In genomic region chr19:19517235-19517619, GRCh38 we compare ENCODE assay signal across 10 cellular contexts. TPM values are rescaled to one million over a fixed set of nuclear protein-coding genes. Genes with fewer than 3 reads are reported as not detected.
DNase-seq lines count a peak whose midpoint lies in the region; ATAC-seq and TF ChIP-seq lines count a peak whose summit lies in the region.
"Had no signal": no experiment of that assay in that cellular context is flagged by ENCODE, and none has a peak within 500 bp of the region (broad histone marks: within the 10 kb centered on the region; RNA-seq: fewer than 3 reads in every experiment).

No MANE protein-coding gene starts in this region.

- H3K36me3 Mint-ChIP-seq in activated CD4-positive, alpha-beta T cell treated with anti-CD3 and anti-CD28 coated beads, Interleukin-2, amount 10 ng/mL, durations not matched to agents 24 days and 14 days (ENCODE audit: low read depth): peaks cover 32% of the 10 kb centered on the region
- peaks cover 15% of the 10 kb centered on the region for H3K36me3 Mint-ChIP-seq in T-cell

- H3K27ac Mint-ChIP-seq in activated CD4-positive, alpha-beta T cell treated with anti-CD3 and anti-CD28 coated beads, Interleukin-2, amount 10 ng/mL, durations not matched to agents 24 days and 14 days: peak overlapping the region; percentile 95
- peak overlapping the region in 1 of 2 donors; percentile 52 for H3K27ac Mint-ChIP-seq in T-cell

- TF ChIP-seq POLR2A in testis (IDR thresholded peaks at IDR 0.05): no peak

- no peak for DNase-seq in activated CD4-positive, alpha-beta T cell treated with anti-CD3 and anti-CD28 coated beads, Interleukin-2, amount 10 ng/mL, durations not matched to agents 24 days and 14 days
- no peak for DNase-seq in activated CD4-positive, alpha-beta T cell treated with anti-CD3 and anti-CD28 coated beads for 4 hours
- DNase-seq in T-cell: no peak
- no peak for DNase-seq in fibroblast of mammary gland (ENCODE audit: low read depth)
- DNase-seq in testis: no peak
- no peak for DNase-seq in GM20000 (ENCODE audit: low spot score)
- no peak for DNase-seq in NCI-H2196 treated with DMSO at 0.1 percent for 48 hours (lab: John Stamatoyannopoulos, UW; ENCODE audit: unreplicated experiment)
- DNase-seq: mesendoderm, NCI-H1436 treated with DMSO at 0.1 percent for 48 hours had no signal

- H3K27ac ChIP-seq in skeletal muscle tissue (ENCODE audit: low read depth, low read length): no peak overlapping the region
- no peak overlapping the region for H3K27ac ChIP-seq in testis

- peaks cover 4 to 11% (median 5%) of the 10 kb centered on the region in 3 donors for H3K36me3 ChIP-seq in skeletal muscle tissue (ENCODE audit: control insufficient read depth in 3 of 3, insufficient read depth in 3 of 3, low read length in 3 of 3)
- H3K36me3 ChIP-seq in testis (ENCODE audit: low read depth, missing control alignments): no peaks in the 10 kb centered on the region

- peaks cover 19 to 29% (median 26%) of the 10 kb centered on the region in 3 donors for H3K4me1 ChIP-seq in skeletal muscle tissue (ENCODE audit: control insufficient read depth in 3 of 3, insufficient read depth in 3 of 3, low read length in 3 of 3)
- peaks cover 11% of the 10 kb centered on the region for H3K4me1 ChIP-seq in testis

- TF ChIP-seq CTCF in fibroblast of mammary gland (conservative IDR thresholded peaks at IDR 0.05; ENCODE audit: control insufficient read depth, insufficient read depth, low read depth, low read length) (no peak), testis (IDR thresholded peaks at IDR 0.05) (no peak), GM20000 (IDR thresholded peaks at IDR 0.05; ENCODE audit: extremely low read depth, missing control alignments) (no peak)

- intact Hi-C loops in activated CD4-positive, alpha-beta T cell treated with anti-CD3 and anti-CD28 coated beads, Interleukin-2, amount 10 ng/mL, durations not matched to agents 24 days and 14 days (cut with micrococcal nuclease): no loop called here
- intact Hi-C loops in testis (cut with DNase I; ENCODE audit: low total_unique reads): no loop called here

- POLR2A ChIA-PET in T-cell (lab: Charles Lee): interaction anchor here in 1 of 2 donors (0.6 kb wide), 1 partner anchor 349 kb away, joined by 3 read pairs; no protein-coding TSS in a partner anchor

- ATAC-seq in T-cell (replicated peaks in 1 of 4): no peak

- H3K9ac ChIP-seq in skeletal muscle tissue (ENCODE audit: low read depth in 1 of 3, low read length in 3 of 3): peak overlapping the region; percentile 76 to 89 (median 81)

- H3K4me3 ChIP-seq in fibroblast of mammary gland (ENCODE audit: control insufficient read depth, low read depth, low read length) (peak overlapping the region; percentile 94), skeletal muscle tissue (ENCODE audit: low read length in 3 of 3) (peak overlapping the region; percentile 17 to 96 (median 70)), testis (peak overlapping the region in 1 of 2 donors; percentile 87)

- 63 to 69% methylated on average over 10 of the region's 10 CpGs for WGBS in testis, 2 donors

- CTCF ChIA-PET in T-cell (lab: Charles Lee): interaction anchor here in 1 of 2 donors (1.5 kb wide), 1 partner anchor 15 kb away, joined by 6 read pairs; no protein-coding TSS in a partner anchor

- H3K9me3 Mint-ChIP-seq in activated CD4-positive, alpha-beta T cell treated with anti-CD3 and anti-CD28 coated beads, Interleukin-2, amount 10 ng/mL, durations not matched to agents 24 days and 14 days: no peaks in the 10 kb centered on the region
- no peaks in the 10 kb centered on the region for H3K9me3 Mint-ChIP-seq in T-cell

- H3K27me3 Mint-ChIP-seq in activated CD4-positive, alpha-beta T cell treated with anti-CD3 and anti-CD28 coated beads, Interleukin-2, amount 10 ng/mL, durations not matched to agents 24 days and 14 days: no peaks in the 10 kb centered on the region
- H3K27me3 Mint-ChIP-seq in T-cell: no peaks in the 10 kb centered on the region

- peaks cover 9% of the 10 kb centered on the region for H3K4me1 Mint-ChIP-seq in activated CD4-positive, alpha-beta T cell treated with anti-CD3 and anti-CD28 coated beads, Interleukin-2, amount 10 ng/mL, durations not matched to agents 24 days and 14 days
- peaks cover 29 to 50% (median 37%) of the 10 kb centered on the region in 3 donors for H3K4me1 Mint-ChIP-seq in T-cell

- peaks cover 0 to 13% (median 0%) of the 10 kb centered on the region in 3 donors for H3K27me3 ChIP-seq in skeletal muscle tissue (ENCODE audit: control insufficient read depth in 3 of 3, insufficient read depth in 3 of 3, low read length in 3 of 3)
- H3K27me3 ChIP-seq in testis: no peaks in the 10 kb centered on the region

- H3K4me3 Mint-ChIP-seq in activated CD4-positive, alpha-beta T cell treated with anti-CD3 and anti-CD28 coated beads, Interleukin-2, amount 10 ng/mL, durations not matched to agents 24 days and 14 days: peak overlapping the region; percentile 96
- H3K4me3 Mint-ChIP-seq in T-cell: peak overlapping the region; percentile 90 to 96 (median 94)

- H3K9me3 ChIP-seq in skeletal muscle tissue (ENCODE audit: control insufficient read depth in 3 of 3, low read length in 3 of 3) (no peaks in the 10 kb centered on the region), testis (no peaks in the 10 kb centered on the region)

RNA-seq across cellular contexts. Expression of gene NDUFA13, which starts 1.2 kb away (rescaled TPM):
- 370 and 391 TPM in 2 replicates for total RNA-seq in activated CD4-positive, alpha-beta T cell treated with anti-CD3 and anti-CD28 coated beads, Interleukin-2, amount 10 ng/mL, durations not matched to agents 24 days and 14 days
- total RNA-seq in T-cell: 100 to 1,000 TPM; 188 to 235 (median 233) TPM
- total RNA-seq in skeletal muscle tissue: 169 TPM
- 100 to 1,000 TPM; 210 to 283 TPM for total RNA-seq in testis
- polyA plus RNA-seq in testis (ENCODE audit: insufficient read depth, low read depth, low replicate concordance): 260 TPM

RNA-seq across cellular contexts. Expression of gene TSSK6, which starts 1.9 kb away (rescaled TPM):
- total RNA-seq in activated CD4-positive, alpha-beta T cell treated with anti-CD3 and anti-CD28 coated beads, Interleukin-2, amount 10 ng/mL, durations not matched to agents 24 days and 14 days: 3.3 and 4.4 TPM in 2 replicates
- 10 to 100 TPM in 3 of 5 donors, 1 to 10 TPM in 2; 3.9 to 13.0 (median 11.0) TPM for total RNA-seq in T-cell
- total RNA-seq in skeletal muscle tissue: not detected
- 100 to 1,000 TPM; 117 to 722 TPM for total RNA-seq in testis
- polyA plus RNA-seq in testis (ENCODE audit: insufficient read depth, low read depth, low replicate concordance): 125 TPM

RNA-seq across cellular contexts. Expression of gene YJEFN3, which starts 11.5 kb away (rescaled TPM):
- total RNA-seq in activated CD4-positive, alpha-beta T cell treated with anti-CD3 and anti-CD28 coated beads, Interleukin-2, amount 10 ng/mL, durations not matched to agents 24 days and 14 days: 11.4 and 14.6 TPM in 2 replicates
- total RNA-seq in T-cell: 10 to 100 TPM in 3 of 5 donors, 1 to 10 TPM in 2; 5.4 to 14.2 (median 12.5) TPM
- total RNA-seq in skeletal muscle tissue: 0.52 TPM
- total RNA-seq in testis: 10 to 100 TPM; 29.3 to 49.1 TPM
- polyA plus RNA-seq in testis (ENCODE audit: insufficient read depth, low read depth, low replicate concordance): 24.2 TPM

RNA-seq across cellular contexts. Expression of gene CILP2, which starts 20.8 kb away (rescaled TPM):
- total RNA-seq in activated CD4-positive, alpha-beta T cell treated with anti-CD3 and anti-CD28 coated beads, Interleukin-2, amount 10 ng/mL, durations not matched to agents 24 days and 14 days: 0.14 TPM in 2 replicates
- 1 to 10 TPM in 1 of 5 donors, under 1 TPM in 4; 0.23 to 1.3 (median 0.41) TPM for total RNA-seq in T-cell
- 11.0 TPM for total RNA-seq in skeletal muscle tissue
- total RNA-seq in testis: 1 to 10 TPM; 5.6 to 9.5 TPM
- 10.0 TPM for polyA plus RNA-seq in testis (ENCODE audit: insufficient read depth, low read depth, low replicate concordance)

Comparison
In these comparisons a context has a peak if more than half of its experiments do, and no peak if none do; other contexts are left out.
1. RNA of gene TSSK6, which starts 1.9 kb away (total RNA-seq): 117 to 722 TPM in testis; 3.9 to 13.0 TPM in T-cell, 3.3 to 4.4 TPM in activated CD4-positive, alpha-beta T cell treated with anti-CD3 and anti-CD28 coated beads, Interleukin-2, amount 10 ng/mL, durations not matched to agents 24 days and 14 days and not detected in skeletal muscle tissue (single experiment); every median in the first group is over 4 times any median in the second.